ENCODE assay signal across 1 cellular context in genomic region chr10:50624154-50624865, GRCh38.
TF ChIP-seq lines count a peak whose summit lies in the region.

No MANE protein-coding gene starts in this region.

TF ChIP-seq in A549, 52 proteins besides CTCF, POLR2A, EP300 and RAD21 (continued from another document):
- TF ChIP-seq FOSL2 (IDR thresholded peaks at IDR 0.05) (no peak), FOSL2 (CRISPR knock-in tag; IDR thresholded peaks at IDR 0.05) (no peak), ZC3H11A (IDR thresholded peaks at IDR 0.05) (no peak), POLR2AphosphoS2 (conservative IDR thresholded peaks at IDR 0.05; ENCODE audit: low read length) (no peak), FOXS1 (CRISPR knock-in tag; IDR thresholded peaks at IDR 0.05) (no peak), SREBF2 (IDR thresholded peaks at IDR 0.05) (no peak), NPAS2 (CRISPR knock-in tag; IDR thresholded peaks at IDR 0.05; ENCODE audit: borderline replicate concordance) (no peak), RNF2 (IDR thresholded peaks at IDR 0.05; ENCODE audit: borderline replicate concordance, low read depth) (no peak), BCL3 (IDR thresholded peaks at IDR 0.05) (no peak), MAFK (IDR thresholded peaks at IDR 0.05; ENCODE audit: partially characterized antibody) (no peak), TP53 (CRISPR knock-in tag; IDR thresholded peaks at IDR 0.05) (no peak), SMC3 (IDR thresholded peaks at IDR 0.05) (no peak; the same call in 2 of the 3 replicates), E2F6 (IDR thresholded peaks at IDR 0.05; ENCODE audit: borderline replicate concordance, low read depth) (peak; percentile 82), RCOR1 (IDR thresholded peaks at IDR 0.05; ENCODE audit: low read depth, low read length) (no peak), FOSB (CRISPR knock-in tag; IDR thresholded peaks at IDR 0.05) (no peak), CHD4 (IDR thresholded peaks at IDR 0.05; ENCODE audit: borderline replicate concordance) (no peak), HOXA7 (CRISPR knock-in tag; IDR thresholded peaks at IDR 0.05) (no peak), ZSCAN20 (CRISPR knock-in tag; IDR thresholded peaks at IDR 0.05) (no peak), MAZ (IDR thresholded peaks at IDR 0.05; ENCODE audit: borderline replicate concordance, low read depth, low read length) (0 out of 2 replicates have a peak, but pooled peaks have one; percentile 71), JUNB (IDR thresholded peaks at IDR 0.05) (no peak), ESRRA (IDR thresholded peaks at IDR 0.05; ENCODE audit: borderline replicate concordance, low read length) (no peak), BHLHE40 (IDR thresholded peaks at IDR 0.05; ENCODE audit: low read depth, low read length) (no peak), RARB (CRISPR knock-in tag; IDR thresholded peaks at IDR 0.05) (no peak), HOXB5 (CRISPR knock-in tag; IDR thresholded peaks at IDR 0.05) (peak; percentile 55; the same call in 1 of the 2 replicates), KDM1A (IDR thresholded peaks at IDR 0.05; ENCODE audit: low read depth) (no peak), EHMT2 (IDR thresholded peaks at IDR 0.05; ENCODE audit: low read depth) (no peak), JUN (IDR thresholded peaks at IDR 0.05) (peak in 1 of 2 experiments; percentile 39; a peak in 1 of 5 replicates), TFCP2L1 (CRISPR knock-in tag; IDR thresholded peaks at IDR 0.05) (no peak), CHD2 (IDR thresholded peaks at IDR 0.05; ENCODE audit: low read length, partially characterized antibody) (no peak), EHF (CRISPR knock-in tag; IDR thresholded peaks at IDR 0.05) (no peak), MYC (IDR thresholded peaks at IDR 0.05; ENCODE audit: borderline replicate concordance, low read length) (peak; percentile 87), KDM5A (IDR thresholded peaks at IDR 0.05) (no peak), CEBPB (IDR thresholded peaks at IDR 0.05) (0 out of 4 replicates have a peak, but pooled peaks of 1 of the 2 experiments have one; percentile 10), ZFP36 (IDR thresholded peaks at IDR 0.05; ENCODE audit: borderline replicate concordance, partially characterized antibody) (no peak), NFE2L2 (conservative IDR thresholded peaks at IDR 0.05; ENCODE audit: low read length) (no peak), HES2 (IDR thresholded peaks at IDR 0.05) (no peak), CBX2 (IDR thresholded peaks at IDR 0.05; ENCODE audit: borderline replicate concordance, low read depth) (no peak), HOXB13 (CRISPR knock-in tag; IDR thresholded peaks at IDR 0.05; ENCODE audit: low read depth) (no peak)
- TF ChIP-seq, protein P1, sequence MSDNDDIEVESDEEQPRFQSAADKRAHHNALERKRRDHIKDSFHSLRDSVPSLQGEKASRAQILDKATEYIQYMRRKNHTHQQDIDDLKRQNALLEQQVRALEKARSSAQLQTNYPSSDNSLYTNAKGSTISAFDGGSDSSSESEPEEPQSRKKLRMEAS (IDR thresholded peaks at IDR 0.05), result peak; percentile 96
- TF ChIP-seq, protein P2, sequence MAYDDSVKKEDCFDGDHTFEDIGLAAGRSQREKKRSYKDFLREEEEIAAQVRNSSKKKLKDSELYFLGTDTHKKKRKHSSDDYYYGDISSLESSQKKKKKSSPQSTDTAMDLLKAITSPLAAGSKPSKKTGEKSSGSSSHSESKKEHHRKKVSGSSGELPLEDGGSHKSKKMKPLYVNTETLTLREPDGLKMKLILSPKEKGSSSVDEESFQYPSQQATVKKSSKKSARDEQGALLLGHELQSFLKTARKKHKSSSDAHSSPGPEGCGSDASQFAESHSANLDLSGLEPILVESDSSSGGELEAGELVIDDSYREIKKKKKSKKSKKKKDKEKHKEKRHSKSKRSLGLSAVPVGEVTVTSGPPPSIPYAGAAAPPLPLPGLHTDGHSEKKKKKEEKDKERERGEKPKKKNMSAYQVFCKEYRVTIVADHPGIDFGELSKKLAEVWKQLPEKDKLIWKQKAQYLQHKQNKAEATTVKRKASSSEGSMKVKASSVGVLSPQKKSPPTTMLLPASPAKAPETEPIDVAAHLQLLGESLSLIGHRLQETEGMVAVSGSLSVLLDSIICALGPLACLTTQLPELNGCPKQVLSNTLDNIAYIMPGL (CRISPR knock-in tag; IDR thresholded peaks at IDR 0.05; ENCODE audit: borderline replicate concordance), result no peak
- TF ChIP-seq, protein P3, sequence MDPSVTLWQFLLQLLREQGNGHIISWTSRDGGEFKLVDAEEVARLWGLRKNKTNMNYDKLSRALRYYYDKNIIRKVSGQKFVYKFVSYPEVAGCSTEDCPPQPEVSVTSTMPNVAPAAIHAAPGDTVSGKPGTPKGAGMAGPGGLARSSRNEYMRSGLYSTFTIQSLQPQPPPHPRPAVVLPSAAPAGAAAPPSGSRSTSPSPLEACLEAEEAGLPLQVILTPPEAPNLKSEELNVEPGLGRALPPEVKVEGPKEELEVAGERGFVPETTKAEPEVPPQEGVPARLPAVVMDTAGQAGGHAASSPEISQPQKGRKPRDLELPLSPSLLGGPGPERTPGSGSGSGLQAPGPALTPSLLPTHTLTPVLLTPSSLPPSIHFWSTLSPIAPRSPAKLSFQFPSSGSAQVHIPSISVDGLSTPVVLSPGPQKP (IDR thresholded peaks at IDR 0.05; ENCODE audit: low read depth, low read length), result no peak
